10 cellular contexts compared by ENCODE assay signal in the genomic region with DNA sequence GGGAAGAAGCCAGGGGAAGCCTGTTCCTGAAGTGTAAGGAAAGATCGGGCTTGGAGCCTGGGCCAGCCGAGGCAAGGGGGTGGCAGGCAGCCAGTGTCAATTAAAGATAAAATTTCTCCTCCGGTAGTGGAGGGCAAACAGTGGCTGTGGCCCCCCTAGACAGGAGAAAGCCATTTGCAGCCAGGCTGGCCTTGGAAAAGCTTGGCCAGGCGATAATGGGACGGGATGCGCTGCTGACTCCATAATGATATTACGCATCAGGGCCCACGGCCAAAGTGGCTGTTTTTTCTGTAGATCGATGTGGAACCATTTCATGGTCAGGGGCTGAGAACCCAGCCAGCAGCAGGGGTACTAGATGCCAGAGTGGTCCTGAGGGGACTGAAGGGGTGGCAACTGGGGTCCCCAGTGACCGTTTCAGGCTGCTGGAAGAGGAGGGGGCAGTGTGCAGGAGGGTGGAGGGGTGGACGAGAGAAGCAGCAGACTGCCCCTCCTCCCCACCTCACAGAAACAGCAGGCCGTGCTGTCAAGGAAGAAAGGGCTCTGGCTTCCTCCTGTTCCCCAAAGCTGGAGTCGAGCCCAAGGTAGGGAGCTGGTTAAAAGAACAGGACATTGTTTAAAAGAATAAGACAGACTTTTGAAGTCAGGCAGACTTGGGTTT. TPM values are rescaled to one million over a fixed set of nuclear protein-coding genes. Genes with fewer than 3 reads are reported as not detected.
A peak's percentile ranks its signal among the peaks of the same experiment; 100 is the strongest.
DNase-seq lines count a peak whose midpoint lies in the region; ATAC-seq and TF ChIP-seq lines count a peak whose summit lies in the region.
"Had no signal": no experiment of that assay in that cellular context is flagged by ENCODE, and none has a peak within 500 bp of the region (broad histone marks: within the 10 kb centered on the region; RNA-seq: fewer than 3 reads in every experiment).

No MANE protein-coding gene starts in this region.

- H3K27me3 Mint-ChIP-seq in activated T-cell treated with anti-CD3 and anti-CD28 coated beads, Interleukin-2, amount 50 U/mL, for 72 hours (ENCODE audit: low read depth): no peaks in the 10 kb centered on the region
- no peaks in the 10 kb centered on the region for H3K27me3 Mint-ChIP-seq in activated T-cell treated with anti-CD3 and anti-CD28 coated beads, Interleukin-2, amount 50 U/mL, for 4 hours (ENCODE audit: low read depth)
- peaks cover 28% of the 10 kb centered on the region for H3K27me3 Mint-ChIP-seq in progenitor cell of endocrine pancreas
- H3K27me3 Mint-ChIP-seq: T-cell had no signal

- H3K27me3 ChIP-seq in PC-3 (ENCODE audit: low read length) (no peaks in the 10 kb centered on the region), foreskin keratinocyte (no peaks in the 10 kb centered on the region)

- POLR2A ChIA-PET in PC-3 (lab: Charles Lee; ENCODE audit: unreplicated experiment): no interaction called here

- H3K9me3 Mint-ChIP-seq in activated T-cell treated with anti-CD3 and anti-CD28 coated beads, Interleukin-2, amount 50 U/mL, for 72 hours: no peaks in the 10 kb centered on the region
- H3K9me3 Mint-ChIP-seq in activated T-cell treated with anti-CD3 and anti-CD28 coated beads, Interleukin-2, amount 50 U/mL, for 4 hours: no peaks in the 10 kb centered on the region
- no peaks in the 10 kb centered on the region for H3K9me3 Mint-ChIP-seq in stimulated activated effector memory CD8-positive, alpha-beta T cell treated with anti-CD3 and anti-CD28 coated beads, Interleukin-12 subunit alpha, Interleukin-12 subunit beta, amount 100 ng/mL, for 72 hours
- H3K9me3 Mint-ChIP-seq in progenitor cell of endocrine pancreas (ENCODE audit: low read depth): no peaks in the 10 kb centered on the region
- H3K9me3 Mint-ChIP-seq: T-cell had no signal

- peaks cover 5 to 13% of the 10 kb centered on the region in 2 donors for H3K36me3 Mint-ChIP-seq in activated T-cell treated with anti-CD3 and anti-CD28 coated beads, Interleukin-2, amount 50 U/mL, for 72 hours (ENCODE audit: insufficient read depth in 2 of 2)
- H3K36me3 Mint-ChIP-seq in activated T-cell treated with anti-CD3 and anti-CD28 coated beads, Interleukin-2, amount 50 U/mL, for 4 hours (ENCODE audit: insufficient read depth): peaks cover 9% of the 10 kb centered on the region
- H3K36me3 Mint-ChIP-seq in stimulated activated effector memory CD8-positive, alpha-beta T cell treated with anti-CD3 and anti-CD28 coated beads, Interleukin-12 subunit alpha, Interleukin-12 subunit beta, amount 100 ng/mL, for 72 hours: no peaks in the 10 kb centered on the region
- H3K36me3 Mint-ChIP-seq in progenitor cell of endocrine pancreas (ENCODE audit: insufficient read depth): no peaks in the 10 kb centered on the region

- peak overlapping the region; percentile 54 for H2AFZ ChIP-seq in PC-3 (ENCODE audit: low read length)

- H3K4me3 ChIP-seq in PC-3 (ENCODE audit: low read length): no peak overlapping the region

- H3K9me2 ChIP-seq in PC-3 (replicated peaks; ENCODE audit: low read length): no peaks in the 10 kb centered on the region

- H3K4me1 ChIP-seq in PC-3 (ENCODE audit: insufficient read depth, low read length) (peaks cover 37% of the 10 kb centered on the region), foreskin keratinocyte (peaks cover 21% of the 10 kb centered on the region)

- H3K27ac Mint-ChIP-seq in activated T-cell treated with anti-CD3 and anti-CD28 coated beads, Interleukin-2, amount 50 U/mL, for 72 hours: peak overlapping the region; percentile 94
- peak overlapping the region; percentile 87 for H3K27ac Mint-ChIP-seq in stimulated activated effector memory CD8-positive, alpha-beta T cell treated with anti-CD3 and anti-CD28 coated beads, Interleukin-12 subunit alpha, Interleukin-12 subunit beta, amount 100 ng/mL, for 72 hours
- no peak overlapping the region for H3K27ac Mint-ChIP-seq in progenitor cell of endocrine pancreas
- H3K27ac Mint-ChIP-seq: T-cell had no signal

- H3F3A ChIP-seq in PC-3 (ENCODE audit: low read length, unreplicated experiment): peaks cover 4% of the 10 kb centered on the region

- in situ Hi-C loops in G401 (cut with HindIII; ENCODE audit: low sequenced_read_pairs): no loop called here

- H3K4me2 ChIP-seq in PC-3 (ENCODE audit: low read length): peak overlapping the region; percentile 59

- intact Hi-C loops in PC-3 (cut with micrococcal nuclease): no loop called here

- peaks cover 64% of the 10 kb centered on the region for H3K4me1 Mint-ChIP-seq in activated T-cell treated with anti-CD3 and anti-CD28 coated beads, Interleukin-2, amount 50 U/mL, for 72 hours (ENCODE audit: low read depth)
- peaks cover 33% of the 10 kb centered on the region for H3K4me1 Mint-ChIP-seq in activated T-cell treated with anti-CD3 and anti-CD28 coated beads, Interleukin-2, amount 50 U/mL, for 4 hours (ENCODE audit: low read depth)
- peaks cover 50% of the 10 kb centered on the region for H3K4me1 Mint-ChIP-seq in stimulated activated effector memory CD8-positive, alpha-beta T cell treated with anti-CD3 and anti-CD28 coated beads, Interleukin-12 subunit alpha, Interleukin-12 subunit beta, amount 100 ng/mL, for 72 hours
- H3K4me1 Mint-ChIP-seq in progenitor cell of endocrine pancreas (ENCODE audit: low read depth): peaks cover 23% of the 10 kb centered on the region

- H3K9me3 ChIP-seq in PC-3 (ENCODE audit: low read length): no peaks in the 10 kb centered on the region

- no peaks in the 10 kb centered on the region for H3K79me2 ChIP-seq in PC-3 (ENCODE audit: low read length)

- no peaks in the 10 kb centered on the region for H4K20me1 ChIP-seq in PC-3 (ENCODE audit: low read length)

- peak overlapping the region; percentile 92 for H3K27ac ChIP-seq in PC-3 (ENCODE audit: low read length)
- peak overlapping the region; percentile 5 for H3K27ac ChIP-seq in foreskin keratinocyte

- no peak for DNase-seq in activated T-cell treated with anti-CD3 and anti-CD28 coated beads, Interleukin-2, amount 50 U/mL, for 72 hours
- no peak for DNase-seq in activated T-cell treated with anti-CD3 and anti-CD28 coated beads, Interleukin-2, amount 50 U/mL, for 4 hours
- no peak for DNase-seq in PC-3
- DNase-seq in foreskin keratinocyte: no peak
- no peak for DNase-seq in stimulated activated effector memory CD8-positive, alpha-beta T cell treated with anti-CD3 and anti-CD28 coated beads, Interleukin-12 subunit alpha, Interleukin-12 subunit beta, amount 100 ng/mL, for 72 hours (ENCODE audit: low spot score in 2 of 2)
- DNase-seq in G401 (ENCODE audit: low spot score): no peak
- DNase-seq in T1000 (lab: John Stamatoyannopoulos, UW): no peak
- no peak for DNase-seq in progenitor cell of endocrine pancreas (ENCODE audit: low spot score, unreplicated experiment)
- DNase-seq: NCI-H524 treated with DMSO at 0.1 percent for 48 hours, T-cell had no signal

- peak overlapping the region; percentile 62 for H3K9ac ChIP-seq in PC-3 (ENCODE audit: low read length)

- peak overlapping the region; percentile 62 to 80 for H3K4me3 Mint-ChIP-seq in activated T-cell treated with anti-CD3 and anti-CD28 coated beads, Interleukin-2, amount 50 U/mL, for 72 hours
- no peak overlapping the region for H3K4me3 Mint-ChIP-seq in activated T-cell treated with anti-CD3 and anti-CD28 coated beads, Interleukin-2, amount 50 U/mL, for 4 hours
- peak overlapping the region; percentile 41 for H3K4me3 Mint-ChIP-seq in stimulated activated effector memory CD8-positive, alpha-beta T cell treated with anti-CD3 and anti-CD28 coated beads, Interleukin-12 subunit alpha, Interleukin-12 subunit beta, amount 100 ng/mL, for 72 hours
- no peak overlapping the region for H3K4me3 Mint-ChIP-seq in progenitor cell of endocrine pancreas (ENCODE audit: low read depth)
- H3K4me3 Mint-ChIP-seq: T-cell had no signal

- no peak for TF ChIP-seq CTCF in PC-3 (conservative IDR thresholded peaks at IDR 0.05; ENCODE audit: low read depth, low read length)
- no peak for TF ChIP-seq CTCF in foreskin keratinocyte (conservative IDR thresholded peaks at IDR 0.05)
- no peak for TF ChIP-seq CTCF in progenitor cell of endocrine pancreas (IDR thresholded peaks at IDR 0.05; ENCODE audit: unreplicated experiment)

- no peaks in the 10 kb centered on the region for H3K36me3 ChIP-seq in PC-3 (ENCODE audit: low read depth, low read length)

- CTCF ChIA-PET in PC-3 (lab: Charles Lee): interaction anchor here (1.0 kb wide), 1 partner anchor 28 kb away, joined by 3 read pairs; no protein-coding TSS in a partner anchor

- ATAC-seq in activated T-cell treated with anti-CD3 and anti-CD28 coated beads, Interleukin-2, amount 50 U/mL, for 72 hours (replicated peaks in 1 of 2): no peak
- ATAC-seq in activated T-cell treated with anti-CD3 and anti-CD28 coated beads, Interleukin-2, amount 50 U/mL, for 4 hours: no peak
- ATAC-seq in PC-3: peak; percentile 8
- no peak for ATAC-seq in foreskin keratinocyte
- ATAC-seq in stimulated activated effector memory CD8-positive, alpha-beta T cell treated with anti-CD3 and anti-CD28 coated beads, Interleukin-12 subunit alpha, Interleukin-12 subunit beta, amount 100 ng/mL, for 72 hours: no peak
- ATAC-seq: T-cell had no signal

- no TSS peak for BruUV-seq in PC-3 (replicated peaks; lab: Mats Ljungman, UMichigan)

RNA-seq across cellular contexts. Expression of gene KCNC4, which starts 25.2 kb away (rescaled TPM):
- 10 to 100 TPM; 19.8 to 28.9 TPM for total RNA-seq in activated T-cell treated with anti-CD3 and anti-CD28 coated beads, Interleukin-2, amount 50 U/mL, for 72 hours
- 1 to 10 TPM; 6.4 to 8.1 (median 7.9) TPM for total RNA-seq in activated T-cell treated with anti-CD3 and anti-CD28 coated beads, Interleukin-2, amount 50 U/mL, for 4 hours
- total RNA-seq in PC-3 (2014; rRNA removed) (1.6 and 3.6 TPM in 2 replicates), foreskin keratinocyte (1.8 and 1.9 TPM in 2 replicates), progenitor cell of endocrine pancreas (1.1 and 1.5 TPM in 2 replicates)
- 1.5 and 1.7 TPM in 2 replicates for polyA plus RNA-seq in foreskin keratinocyte
- 4.8 and 5.9 TPM in 2 replicates for total RNA-seq in G401 (2014; rRNA removed; shearing (Covaris generic))

Comparison
In these comparisons a context has a peak if more than half of its experiments do, and no peak if none do; other contexts are left out.
1. H3K4me3 Mint-ChIP-seq: peak in activated T-cell treated with anti-CD3 and anti-CD28 coated beads, Interleukin-2, amount 50 U/mL, for 72 hours (2 of 2) and stimulated activated effector memory CD8-positive, alpha-beta T cell treated with anti-CD3 and anti-CD28 coated beads, Interleukin-12 subunit alpha, Interleukin-12 subunit beta, amount 100 ng/mL, for 72 hours (single experiment); none in activated T-cell treated with anti-CD3 and anti-CD28 coated beads, Interleukin-2, amount 50 U/mL, for 4 hours (single experiment) and progenitor cell of endocrine pancreas (single experiment).